ENCODE assay signal across 12 cellular contexts in the genomic region with DNA sequence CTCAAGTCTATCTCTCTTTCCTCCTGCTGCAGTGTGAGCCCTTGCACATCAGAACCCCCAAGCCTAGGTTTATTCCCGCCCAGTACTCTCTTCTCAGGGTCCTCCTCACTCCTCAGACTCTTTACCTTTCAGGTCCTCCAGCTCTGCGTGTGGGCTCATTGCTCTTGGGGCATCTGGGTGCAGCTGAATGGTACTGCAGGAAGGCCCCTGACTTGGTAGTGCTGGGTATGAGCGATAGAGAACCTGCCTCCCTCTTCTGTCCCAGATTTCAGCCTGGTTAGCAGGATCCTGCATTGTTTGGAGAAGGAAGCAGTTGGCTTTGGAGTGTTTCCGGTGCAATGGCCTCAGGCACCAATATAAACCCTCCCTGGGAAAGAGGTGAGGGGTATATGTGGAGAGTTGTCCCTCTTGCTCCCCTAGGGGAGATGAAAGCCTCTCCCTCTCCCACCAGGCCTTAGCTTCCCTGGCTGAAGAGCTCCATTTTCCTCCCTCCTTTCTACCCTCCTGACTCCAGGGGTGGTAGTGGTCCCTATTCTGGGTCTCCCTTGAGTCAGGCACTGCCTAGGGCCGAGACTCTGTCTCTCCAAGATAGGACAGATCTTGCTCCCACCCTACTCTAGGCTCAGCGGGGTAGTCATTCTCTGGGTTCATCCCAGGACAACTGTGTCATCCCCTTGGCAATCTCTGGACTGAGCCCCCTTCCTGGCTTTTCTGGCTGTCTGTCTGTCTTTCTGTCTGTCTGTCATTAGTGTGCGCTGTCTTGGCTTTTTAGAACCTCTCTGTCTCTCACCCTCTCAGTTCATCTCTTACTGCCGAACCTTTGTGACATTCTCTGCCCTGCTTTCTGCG. TPM values are rescaled to one million over a fixed set of nuclear protein-coding genes. Genes with fewer than 3 reads are reported as not detected.
DNase-seq lines count a peak whose midpoint lies in the region; ATAC-seq and TF ChIP-seq lines count a peak whose summit lies in the region.
"Had no signal": no experiment of that assay in that cellular context is flagged by ENCODE, and none has a peak within 500 bp of the region (broad histone marks: within the 10 kb centered on the region; RNA-seq: fewer than 3 reads in every experiment).

No MANE protein-coding gene starts in this region.

- no peak overlapping the region for H3K4me3 Mint-ChIP-seq in activated naive CD4-positive, alpha-beta T cell treated with anti-CD3 and anti-CD28 coated beads, Interleukin-2, amount 50 U/mL, for 24 hours
- peak overlapping the region; percentile 93 for H3K4me3 Mint-ChIP-seq in mesothelial cell of epicardium
- H3K4me3 Mint-ChIP-seq: activated CD4-positive, alpha-beta T cell treated with anti-CD3 and anti-CD28 coated beads, Interleukin-2, amount 10 ng/mL, durations not matched to agents 7 days and 5 days had no signal

- H3K27me3 Mint-ChIP-seq in activated naive CD4-positive, alpha-beta T cell treated with anti-CD3 and anti-CD28 coated beads, Interleukin-2, amount 50 U/mL, for 24 hours = no peaks in the 10 kb centered on the region
- no peaks in the 10 kb centered on the region for H3K27me3 Mint-ChIP-seq in mesothelial cell of epicardium (ENCODE audit: low read depth)

- 52 to 60% methylated on average over 9 of the region's 9 CpGs for WGBS in upper lobe of left lung, 2 donors

- H3K4me1 ChIP-seq in upper lobe of left lung = peaks cover 27 to 53% (median 42%) of the 10 kb centered on the region in 4 donors

- no peaks in the 10 kb centered on the region for H3K9me3 Mint-ChIP-seq in activated naive CD4-positive, alpha-beta T cell treated with anti-CD3 and anti-CD28 coated beads, Interleukin-2, amount 50 U/mL, for 24 hours
- H3K9me3 Mint-ChIP-seq in activated naive CD4-positive, alpha-beta T cell treated with anti-CD3 and anti-CD28 coated beads, Interleukin-2, amount 50 U/mL, for 72 hours = no peaks in the 10 kb centered on the region
- no peaks in the 10 kb centered on the region for H3K9me3 Mint-ChIP-seq in mesothelial cell of epicardium
- H3K9me3 Mint-ChIP-seq: activated CD4-positive, alpha-beta T cell treated with anti-CD3 and anti-CD28 coated beads, Interleukin-2, amount 10 ng/mL, durations not matched to agents 7 days and 5 days had no signal

- H3K4me1 Mint-ChIP-seq in activated naive CD4-positive, alpha-beta T cell treated with anti-CD3 and anti-CD28 coated beads, Interleukin-2, amount 50 U/mL, for 24 hours = peaks cover 1% of the 10 kb centered on the region
- H3K4me1 Mint-ChIP-seq in mesothelial cell of epicardium = peaks cover 66% of the 10 kb centered on the region

- no peaks in the 10 kb centered on the region for H3K36me3 Mint-ChIP-seq in activated naive CD4-positive, alpha-beta T cell treated with anti-CD3 and anti-CD28 coated beads, Interleukin-2, amount 50 U/mL, for 24 hours
- H3K36me3 Mint-ChIP-seq in activated naive CD4-positive, alpha-beta T cell treated with anti-CD3 and anti-CD28 coated beads, Interleukin-2, amount 50 U/mL, for 72 hours = no peaks in the 10 kb centered on the region
- no peaks in the 10 kb centered on the region for H3K36me3 Mint-ChIP-seq in mesothelial cell of epicardium

- peaks cover 0 to 4% (median 0%) of the 10 kb centered on the region in 4 donors for H3K27me3 ChIP-seq in upper lobe of left lung

- H3K27ac ChIP-seq in cingulate gyrus (ENCODE audit: low read depth, low read length) = peak overlapping the region; percentile 69
- H3K27ac ChIP-seq in upper lobe of left lung = peak overlapping the region; percentile 63 to 96 (median 86)

- ATAC-seq in activated naive CD4-positive, alpha-beta T cell treated with anti-CD3 and anti-CD28 coated beads, Interleukin-2, amount 50 U/mL, for 72 hours = no peak
- no peak for ATAC-seq in upper lobe of left lung (ENCODE audit: low FRiP score in 2 of 2)
- ATAC-seq: left lobe of liver had no signal

- TF ChIP-seq EP300 in upper lobe of left lung (IDR thresholded peaks at IDR 0.05) = no peak

- DNase-seq in activated naive CD4-positive, alpha-beta T cell treated with anti-CD3 and anti-CD28 coated beads, Interleukin-2, amount 50 U/mL, for 72 hours (ENCODE audit: low spot score in 2 of 2) = no peak
- no peak for DNase-seq in mesothelial cell of epicardium (ENCODE audit: low spot score in 2 of 2, unreplicated experiment in 2 of 2)
- DNase-seq in upper lobe of left lung = no peak
- DNase-seq in cerebellar cortex (ENCODE audit: low spot score) = no peak
- no peak for DNase-seq in NCI-H345 (lab: John Stamatoyannopoulos, UW)
- DNase-seq in NCI-H128 (lab: John Stamatoyannopoulos, UW; ENCODE audit: unreplicated experiment) = no peak
- DNase-seq: activated CD4-positive, alpha-beta T cell treated with anti-CD3 and anti-CD28 coated beads, Interleukin-2, amount 10 ng/mL, durations not matched to agents 7 days and 5 days had no signal

- H3K4me3 ChIP-seq in upper lobe of left lung = peak overlapping the region in 2 of 4 donors; percentile 3 to 70
- H3K4me3 ChIP-seq: HAP-1 had no signal

- H3K36me3 ChIP-seq in upper lobe of left lung = no peaks in the 10 kb centered on the region
- H3K36me3 ChIP-seq: HAP-1 had no signal

- TF ChIP-seq CTCF in mesothelial cell of epicardium (IDR thresholded peaks at IDR 0.05; ENCODE audit: unreplicated experiment) (no peak), upper lobe of left lung (IDR thresholded peaks at IDR 0.05) (no peak)

- peak overlapping the region; percentile 9 for H3K27ac Mint-ChIP-seq in activated naive CD4-positive, alpha-beta T cell treated with anti-CD3 and anti-CD28 coated beads, Interleukin-2, amount 50 U/mL, for 24 hours
- no peak overlapping the region for H3K27ac Mint-ChIP-seq in activated naive CD4-positive, alpha-beta T cell treated with anti-CD3 and anti-CD28 coated beads, Interleukin-2, amount 50 U/mL, for 72 hours
- H3K27ac Mint-ChIP-seq in mesothelial cell of epicardium = peak overlapping the region; percentile 86
- H3K27ac Mint-ChIP-seq: activated CD4-positive, alpha-beta T cell treated with anti-CD3 and anti-CD28 coated beads, Interleukin-2, amount 10 ng/mL, durations not matched to agents 7 days and 5 days had no signal

- no peaks in the 10 kb centered on the region for H3K9me3 ChIP-seq in upper lobe of left lung
- H3K9me3 ChIP-seq: HAP-1 had no signal

- no peak for TF ChIP-seq POLR2A in upper lobe of left lung (IDR thresholded peaks at IDR 0.05)

RNA-seq across cellular contexts. Expression of a gene that starts 3.8 kb away (rescaled TPM):
- total RNA-seq in activated naive CD4-positive, alpha-beta T cell treated with anti-CD3 and anti-CD28 coated beads, Interleukin-2, amount 50 U/mL, for 72 hours = 1 to 10 TPM; 1.3 to 5.9 TPM
- total RNA-seq in mesothelial cell of epicardium (229 to 253 TPM (median 243 TPM) in 3 replicates), upper lobe of left lung (100 to 1,000 TPM; 137 to 504 (median 308) TPM)

RNA-seq across cellular contexts. Expression of a gene that starts 15.3 kb away (rescaled TPM):
- not detected for total RNA-seq in activated naive CD4-positive, alpha-beta T cell treated with anti-CD3 and anti-CD28 coated beads, Interleukin-2, amount 50 U/mL, for 72 hours
- total RNA-seq in mesothelial cell of epicardium (not detected in 3 replicates), upper lobe of left lung (not detected)
- total RNA-seq: activated CD4-positive, alpha-beta T cell treated with anti-CD3 and anti-CD28 coated beads, Interleukin-2, amount 10 ng/mL, durations not matched to agents 7 days and 5 days; cerebellum; left lobe of liver had no signal

RNA-seq across cellular contexts. Expression of a gene that starts 21.0 kb away (rescaled TPM):
- total RNA-seq in activated naive CD4-positive, alpha-beta T cell treated with anti-CD3 and anti-CD28 coated beads, Interleukin-2, amount 50 U/mL, for 72 hours = 100 to 1,000 TPM; 213 to 283 TPM
- total RNA-seq in mesothelial cell of epicardium = 151 to 167 TPM (median 160 TPM) in 3 replicates
- 100 to 1,000 TPM; 123 to 605 (median 251) TPM for total RNA-seq in upper lobe of left lung

RNA-seq across cellular contexts. Expression of a gene that starts 43.2 kb away (rescaled TPM):
- 10 to 100 TPM; 39.1 to 39.3 TPM for total RNA-seq in activated naive CD4-positive, alpha-beta T cell treated with anti-CD3 and anti-CD28 coated beads, Interleukin-2, amount 50 U/mL, for 72 hours
- 52.7 to 53.7 TPM (median 52.9 TPM) in 3 replicates for total RNA-seq in mesothelial cell of epicardium
- 10 to 100 TPM; 18.1 to 64.9 (median 31.5) TPM for total RNA-seq in upper lobe of left lung

RNA-seq across cellular contexts. Expression of a gene that starts 53.5 kb away (rescaled TPM):
- total RNA-seq in activated naive CD4-positive, alpha-beta T cell treated with anti-CD3 and anti-CD28 coated beads, Interleukin-2, amount 50 U/mL, for 72 hours = 100 to 1,000 TPM in 1 of 2 donors, 10 to 100 TPM in 1; 80.2 to 182 TPM
- total RNA-seq in mesothelial cell of epicardium (19.7 to 23.2 TPM (median 21.8 TPM) in 3 replicates), upper lobe of left lung (10 to 100 TPM in 3 of 6 donors, 1 to 10 TPM in 3; 6.2 to 13.6 (median 10.0) TPM)

Comparison
In these comparisons a context has a peak if more than half of its experiments do, and no peak if none do; other contexts are left out.
1. H3K27ac Mint-ChIP-seq: peak in activated naive CD4-positive, alpha-beta T cell treated with anti-CD3 and anti-CD28 coated beads, Interleukin-2, amount 50 U/mL, for 24 hours (single experiment) and mesothelial cell of epicardium (single experiment); none in activated naive CD4-positive, alpha-beta T cell treated with anti-CD3 and anti-CD28 coated beads, Interleukin-2, amount 50 U/mL, for 72 hours (0 of 2).
2. RNA of a gene that starts 3.8 kb away (total RNA-seq): 137 to 504 TPM in upper lobe of left lung and 229 to 253 TPM in mesothelial cell of epicardium; 1.3 to 5.9 TPM in activated naive CD4-positive, alpha-beta T cell treated with anti-CD3 and anti-CD28 coated beads, Interleukin-2, amount 50 U/mL, for 72 hours; every median in the first group is over 10 times any median in the second.